Comparison of ENCODE assay signal across 1 cellular context in genomic region chr21:43771698-43772367, GRCh38.
TF ChIP-seq lines count a peak whose summit lies in the region.

No MANE protein-coding gene starts in this region.

TF ChIP-seq in GM23338, 12 proteins besides CTCF, POLR2A, EP300 and RAD21 (continued from another document):
- TF ChIP-seq REST (IDR thresholded peaks at IDR 0.05; ENCODE audit: unreplicated experiment) (no peak), STAT1 (IDR thresholded peaks at IDR 0.05; ENCODE audit: unreplicated experiment) (no peak), EZH2 (IDR thresholded peaks at IDR 0.05; ENCODE audit: low read depth, unreplicated experiment) (no peak), NANOG (IDR thresholded peaks at IDR 0.05; ENCODE audit: borderline replicate concordance) (no peak), ZNF331 (CRISPR knock-in tag; IDR thresholded peaks at IDR 0.05; ENCODE audit: low read depth) (no peak), JUNB (IDR thresholded peaks at IDR 0.05; ENCODE audit: unreplicated experiment) (no peak), ZNF114 (CRISPR knock-in tag; IDR thresholded peaks at IDR 0.05) (no peak), EZH2phosphoT487 (IDR thresholded peaks at IDR 0.05; ENCODE audit: unreplicated experiment) (no peak)
